19 cellular contexts compared by ENCODE assay signal in genomic region chr2:205369813-205370212, GRCh38.
DNase-seq lines count a peak whose midpoint lies in the region; ATAC-seq and TF ChIP-seq lines count a peak whose summit lies in the region.
"Had no signal": no experiment of that assay in that cellular context is flagged by ENCODE, and none has a peak within 500 bp of the region (broad histone marks: within the 10 kb centered on the region; RNA-seq: fewer than 3 reads in every experiment).

No MANE protein-coding gene starts in this region.

- 11% methylated on average over 1 of the region's 1 CpG for WGBS in right cardiac atrium

- H3K4me1 ChIP-seq in right atrium auricular region (peaks cover 0 to 10% of the 10 kb centered on the region in 2 donors), left ventricle myocardium inferior (peaks cover 4% of the 10 kb centered on the region), right cardiac atrium (ENCODE audit: control insufficient read depth, insufficient read depth, low read length) (no peaks in the 10 kb centered on the region)
- H3K4me1 ChIP-seq: BLaER1 had no signal

- H3K36me3 ChIP-seq in right atrium auricular region, result no peaks in the 10 kb centered on the region
- H3K36me3 ChIP-seq in left ventricle myocardium inferior, result no peaks in the 10 kb centered on the region
- H3K36me3 ChIP-seq: BLaER1 had no signal

- H3K27ac ChIP-seq in right atrium auricular region (no peak overlapping the region), left ventricle myocardium inferior (replicated peaks) (no peak overlapping the region), right cardiac atrium (ENCODE audit: low read length) (no peak overlapping the region)
- H3K27ac ChIP-seq: 22Rv1, BLaER1, C4-2B, GM23248 had no signal

- H3K4me3 ChIP-seq in right atrium auricular region (no peak overlapping the region), left ventricle myocardium inferior (no peak overlapping the region), right cardiac atrium (ENCODE audit: low read length) (no peak overlapping the region)
- H3K4me3 ChIP-seq: BLaER1, GM12878, GM23248 had no signal

- intact Hi-C loops in Right ventricle myocardium superior (cut with DNase I) (no loop called here), left ventricle myocardium inferior (cut with micrococcal nuclease) (no loop called here), right cardiac atrium (cut with DNase I) (no loop called here), sciatic nerve (cut with DNase I) (no loop called here)

- no peaks in the 10 kb centered on the region for H3K9me3 ChIP-seq in right atrium auricular region
- H3K9me3 ChIP-seq in left ventricle myocardium inferior (replicated peaks), result no peaks in the 10 kb centered on the region
- no peaks in the 10 kb centered on the region for H3K9me3 ChIP-seq in right cardiac atrium (ENCODE audit: control insufficient read depth, low read length)
- H3K9me3 ChIP-seq: BLaER1 had no signal

- TF ChIP-seq CTCF in right atrium auricular region (IDR thresholded peaks at IDR 0.05) (no peak), left ventricle myocardium inferior (IDR thresholded peaks at IDR 0.05; ENCODE audit: borderline replicate concordance) (no peak)

- DNase-seq in Right ventricle myocardium superior (no peak), right atrium auricular region (ENCODE audit: low spot score) (no peak), left ventricle myocardium inferior (peak; percentile 16), right cardiac atrium (no peak), sciatic nerve (ENCODE audit: low spot score) (no peak)
- DNase-seq: CD4-positive, CD25-positive, alpha-beta regulatory T cell; CD8-positive, alpha-beta T cell; DMS 273 treated with DMSO at 0.1 percent for 48 hours; DMS79; EL; GDM1; GM23248; H7; HCEC 1CT had no signal

- H3K27me3 ChIP-seq in right atrium auricular region (no peaks in the 10 kb centered on the region), left ventricle myocardium inferior (ENCODE audit: low read depth) (no peaks in the 10 kb centered on the region), right cardiac atrium (ENCODE audit: control insufficient read depth, insufficient read depth) (no peaks in the 10 kb centered on the region)
- H3K27me3 ChIP-seq: BLaER1 had no signal

- ATAC-seq in Right ventricle myocardium superior (ENCODE audit: poor library complexity), result peak; percentile 45
- no peak for ATAC-seq in right cardiac atrium
- peak; percentile 57 for ATAC-seq in sciatic nerve
- ATAC-seq in HG03039 (IDR thresholded peaks at IDR 0.05; ENCODE audit: unreplicated experiment), result no peak
- ATAC-seq: CD8-positive, alpha-beta T cell; GM12878 had no signal

Comparison
In these comparisons a context has a peak if more than half of its experiments do, and no peak if none do; other contexts are left out.
1. ATAC-seq: peak in Right ventricle myocardium superior (single experiment) and sciatic nerve (single experiment); none in right cardiac atrium (0 of 2) and HG03039 (single experiment).